18 cellular contexts compared by ENCODE assay signal in the genomic region with DNA sequence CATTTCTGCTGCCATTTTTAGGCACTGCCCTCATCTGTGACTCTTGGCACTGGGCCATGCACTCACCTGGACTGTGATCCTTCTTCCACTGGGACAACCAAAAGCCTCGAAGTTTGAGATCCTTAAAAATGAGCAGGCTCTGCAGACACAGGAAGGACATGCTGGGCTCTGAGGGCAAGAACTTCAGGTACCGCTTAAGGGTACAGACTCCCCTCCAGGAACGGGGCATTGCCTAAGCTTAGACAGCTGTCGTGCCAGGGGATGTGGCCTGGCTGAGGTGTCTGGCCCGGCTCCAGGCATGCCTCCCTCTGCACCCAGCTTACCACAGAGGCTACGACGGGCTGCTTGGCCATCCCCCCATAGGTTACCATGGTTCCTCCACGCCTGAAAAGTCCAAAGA. TPM values are rescaled to one million over a fixed set of nuclear protein-coding genes. Genes with fewer than 3 reads are reported as not detected.
DNase-seq lines count a peak whose midpoint lies in the region; ATAC-seq and TF ChIP-seq lines count a peak whose summit lies in the region.
"Had no signal": no experiment of that assay in that cellular context is flagged by ENCODE, and none has a peak within 500 bp of the region (broad histone marks: within the 10 kb centered on the region; RNA-seq: fewer than 3 reads in every experiment).

No MANE protein-coding gene starts in this region.

- DNase-seq in Right ventricle myocardium inferior (ENCODE audit: missing footprints) (no peak), cardiac septum (ENCODE audit: low spot score) (no peak), NCI-H2029 (lab: John Stamatoyannopoulos, UW) (peak; percentile 49), chondrocyte (ENCODE audit: low spot score) (peak; percentile 47), sigmoid colon (peak; percentile 43), left colon (no peak), Calu3 (no peak), ureter (ENCODE audit: low spot score) (no peak)
- DNase-seq: activated CD8-positive, alpha-beta T cell treated with anti-CD3 and anti-CD28 coated beads, Interleukin-2, amount 10 ng/mL, durations not matched to agents 7 days and 5 days; immature natural killer cell; NCI-H187; NCI-H524 had no signal

- H3K4me1 Mint-ChIP-seq in chondrocyte (ENCODE audit: low read depth), result peaks cover 9% of the 10 kb centered on the region
- no peaks in the 10 kb centered on the region for H3K4me1 Mint-ChIP-seq in Calu3 (ENCODE audit: low read depth, unreplicated experiment)
- H3K4me1 Mint-ChIP-seq: activated T-helper 17 cell treated with anti-CD3 and anti-CD28 coated beads, Interleukin-2, amount 50 U/mL, for 72 hours; immature natural killer cell; stimulated activated effector memory CD8-positive, alpha-beta T cell treated with anti-CD3 and anti-CD28 coated beads, Interleukin-12 subunit alpha, Interleukin-12 subunit beta, amount 100 ng/mL, for 72 hours had no signal

- H3K36me3 Mint-ChIP-seq in chondrocyte (ENCODE audit: low read depth) (peaks cover 9% of the 10 kb centered on the region), Calu3 (ENCODE audit: insufficient read depth, unreplicated experiment) (peaks cover 28% of the 10 kb centered on the region)

- TF ChIP-seq CTCF in chondrocyte (IDR thresholded peaks at IDR 0.05) (no peak), sigmoid colon (IDR thresholded peaks at IDR 0.05) (no peak), Calu3 (IDR thresholded peaks at IDR 0.05; ENCODE audit: unreplicated experiment) (no peak)

- CTCF ChIA-PET in Calu3 (lab: Charles Lee), result no interaction called here

- H3K9me3 ChIP-seq in sigmoid colon, result no peaks in the 10 kb centered on the region
- H3K9me3 ChIP-seq: neutrophil had no signal

- no peak for TF ChIP-seq POLR2A in sigmoid colon (IDR thresholded peaks at IDR 0.05)

- BruUV-seq in Calu3 (replicated peaks; lab: Mats Ljungman, UMichigan), result no TSS peak

- intact Hi-C loops in Right ventricle myocardium inferior (cut with DNase I), result no loop called here
- intact Hi-C loops in cardiac septum (cut with DNase I), result no loop called here
- intact Hi-C loops in sigmoid colon (cut with DNase I), result no loop called here
- intact Hi-C loops in left colon (cut with DNase I, micrococcal nuclease), result no loop called here
- intact Hi-C loops in Calu3 (cut with micrococcal nuclease; ENCODE audit: unreplicated experiment), result no loop called here

- H3K27ac Mint-ChIP-seq in chondrocyte (ENCODE audit: unreplicated experiment) (peak overlapping the region; percentile 8), Calu3 (ENCODE audit: unreplicated experiment) (no peak overlapping the region)
- H3K27ac Mint-ChIP-seq: activated CD8-positive, alpha-beta T cell treated with anti-CD3 and anti-CD28 coated beads, Interleukin-2, amount 10 ng/mL, durations not matched to agents 7 days and 5 days; activated T-helper 17 cell treated with anti-CD3 and anti-CD28 coated beads, Interleukin-2, amount 50 U/mL, for 72 hours; immature natural killer cell had no signal

- H3K27me3 Mint-ChIP-seq in chondrocyte (ENCODE audit: low read depth), result no peaks in the 10 kb centered on the region
- H3K27me3 Mint-ChIP-seq in Calu3 (ENCODE audit: unreplicated experiment), result no peaks in the 10 kb centered on the region
- H3K27me3 Mint-ChIP-seq: activated T-helper 17 cell treated with anti-CD3 and anti-CD28 coated beads, Interleukin-2, amount 50 U/mL, for 72 hours had no signal

- H3K4me1 ChIP-seq in sigmoid colon, result peaks cover 0 to 22% (median 8%) of the 10 kb centered on the region in 4 donors

- H3K4me3 Mint-ChIP-seq in chondrocyte (ENCODE audit: unreplicated experiment), result no peak overlapping the region
- no peak overlapping the region for H3K4me3 Mint-ChIP-seq in Calu3 (ENCODE audit: low read depth, unreplicated experiment)
- H3K4me3 Mint-ChIP-seq: activated CD8-positive, alpha-beta T cell treated with anti-CD3 and anti-CD28 coated beads, Interleukin-2, amount 10 ng/mL, durations not matched to agents 7 days and 5 days; activated T-helper 17 cell treated with anti-CD3 and anti-CD28 coated beads, Interleukin-2, amount 50 U/mL, for 72 hours; immature natural killer cell; stimulated activated effector memory CD8-positive, alpha-beta T cell treated with anti-CD3 and anti-CD28 coated beads, Interleukin-12 subunit alpha, Interleukin-12 subunit beta, amount 100 ng/mL, for 72 hours had no signal

- H3K27ac ChIP-seq in sigmoid colon, result no peak overlapping the region
- H3K27ac ChIP-seq: coronary artery, KMS-11, neutrophil, VCaP had no signal

- no peaks in the 10 kb centered on the region for H3K27me3 ChIP-seq in sigmoid colon
- H3K27me3 ChIP-seq: neutrophil had no signal

- no peak for TF ChIP-seq EP300 in sigmoid colon (IDR thresholded peaks at IDR 0.05)

- peaks cover 0 to 56% (median 11%) of the 10 kb centered on the region in 4 donors for H3K36me3 ChIP-seq in sigmoid colon
- H3K36me3 ChIP-seq: neutrophil had no signal

- H3K4me3 ChIP-seq in sigmoid colon, result no peak overlapping the region
- H3K4me3 ChIP-seq: coronary artery had no signal

- H3K9me3 Mint-ChIP-seq in chondrocyte (ENCODE audit: low read depth) (no peaks in the 10 kb centered on the region), Calu3 (ENCODE audit: low read depth, unreplicated experiment) (no peaks in the 10 kb centered on the region)
- H3K9me3 Mint-ChIP-seq: activated T-helper 17 cell treated with anti-CD3 and anti-CD28 coated beads, Interleukin-2, amount 50 U/mL, for 72 hours; immature natural killer cell; stimulated activated effector memory CD8-positive, alpha-beta T cell treated with anti-CD3 and anti-CD28 coated beads, Interleukin-12 subunit alpha, Interleukin-12 subunit beta, amount 100 ng/mL, for 72 hours had no signal

- ATAC-seq in Right ventricle myocardium inferior, result peak; percentile 30
- no peak for ATAC-seq in left colon
- ATAC-seq: activated CD8-positive, alpha-beta T cell treated with anti-CD3 and anti-CD28 coated beads, Interleukin-2, amount 10 ng/mL, durations not matched to agents 7 days and 5 days; activated T-helper 17 cell treated with anti-CD3 and anti-CD28 coated beads, Interleukin-2, amount 50 U/mL, for 72 hours; stimulated activated effector memory CD8-positive, alpha-beta T cell treated with anti-CD3 and anti-CD28 coated beads, Interleukin-12 subunit alpha, Interleukin-12 subunit beta, amount 100 ng/mL, for 72 hours had no signal

- WGBS in sigmoid colon, 2 donors, result 67 to 73% methylated on average over 8 of the region's 8 CpGs

RNA-seq across cellular contexts. Expression of gene SRSF4, which starts 14.2 kb away (rescaled TPM):
- total RNA-seq in Right ventricle myocardium inferior, result 52.4 TPM
- 54.8 TPM for total RNA-seq in cardiac septum
- total RNA-seq in chondrocyte, result 49.1 to 65.2 TPM (median 50.1 TPM) in 3 replicates
- total RNA-seq in sigmoid colon, result 100 to 1,000 TPM in 2 of 4 donors, 10 to 100 TPM in 2; 80.3 to 110 (median 96.6) TPM
- polyA plus RNA-seq in sigmoid colon, result 10 to 100 TPM; 41.4 to 72.2 (median 54.6) TPM
- 10 to 100 TPM; 62.7 to 71.3 TPM for total RNA-seq in left colon
- 64.8 and 65.4 TPM in 2 replicates for total RNA-seq in Calu3 (2022)
- 96.0 TPM for total RNA-seq in ureter

RNA-seq across cellular contexts. Expression of gene MECR, which starts 34.9 kb away (rescaled TPM):
- total RNA-seq in Right ventricle myocardium inferior (35.4 TPM), cardiac septum (29.9 TPM), chondrocyte (15.2 to 24.5 TPM (median 15.6 TPM) in 3 replicates), sigmoid colon (10 to 100 TPM in 3 of 4 donors, 1 to 10 TPM in 1; 9.2 to 26.6 (median 18.5) TPM), left colon (10 to 100 TPM; 14.3 to 20.6 TPM), Calu3 (2022) (45.9 and 46.8 TPM in 2 replicates), ureter (49.0 TPM)
- polyA plus RNA-seq in sigmoid colon, result 10 to 100 TPM; 10.4 to 17.7 (median 12.6) TPM

RNA-seq across cellular contexts. Expression of gene PTPRU, which starts 40.4 kb away (rescaled TPM):
- 23.5 TPM for total RNA-seq in Right ventricle myocardium inferior
- total RNA-seq in cardiac septum, result 6.6 TPM
- 12.6 to 20.7 TPM (median 14.8 TPM) in 3 replicates for total RNA-seq in chondrocyte
- total RNA-seq in sigmoid colon, result 10 to 100 TPM in 3 of 4 donors, 1 to 10 TPM in 1; 8.2 to 35.7 (median 25.1) TPM
- polyA plus RNA-seq in sigmoid colon, result 1 to 10 TPM in 2 of 3 donors, under 1 TPM in 1; 0.92 to 7.9 (median 1.8) TPM
- total RNA-seq in left colon, result 1 to 10 TPM; 2.0 to 2.4 TPM
- 37.9 and 54.5 TPM in 2 replicates for total RNA-seq in Calu3 (2022)
- 100 TPM for total RNA-seq in ureter
- polyA plus RNA-seq: immature natural killer cell had no signal

Comparison
In these comparisons a context has a peak if more than half of its experiments do, and no peak if none do; other contexts are left out.
1. DNase-seq: peak in NCI-H2029 (single experiment), chondrocyte (single experiment) and sigmoid colon (single experiment); none in Right ventricle myocardium inferior (single experiment), cardiac septum (single experiment), left colon (0 of 2), Calu3 (single experiment) and ureter (single experiment).